ENCODE assay signal across 1 cellular context in the genomic region with DNA sequence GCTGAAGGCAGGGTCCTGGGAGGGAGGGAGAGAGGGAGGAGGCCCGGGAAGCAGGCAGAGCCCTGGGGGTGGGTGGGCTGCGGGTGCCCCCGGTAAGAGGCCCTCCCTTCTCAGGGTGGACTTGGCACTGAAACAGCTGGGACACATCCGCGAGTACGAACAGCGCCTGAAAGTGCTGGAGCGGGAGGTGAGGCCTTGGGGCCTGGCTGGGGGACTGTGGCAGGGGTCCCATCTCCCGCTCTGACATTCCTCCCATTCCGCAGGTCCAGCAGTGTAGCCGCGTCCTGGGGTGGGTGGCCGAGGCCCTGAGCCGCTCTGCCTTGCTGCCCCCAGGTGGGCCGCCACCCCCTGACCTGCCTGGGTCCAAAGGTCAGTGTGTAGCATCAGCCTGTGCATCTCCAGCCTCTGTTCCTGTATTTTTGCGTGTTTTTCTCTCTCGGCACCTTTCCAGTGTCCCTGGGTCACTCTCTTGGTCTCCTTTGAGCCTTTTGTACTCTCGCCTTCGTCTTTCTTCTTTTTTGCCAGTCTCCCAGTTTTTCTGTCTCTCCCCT.
TF ChIP-seq lines count a peak whose summit lies in the region.

No MANE protein-coding gene starts in this region.

TF ChIP-seq in H1, 55 proteins besides CTCF, POLR2A, EP300 and RAD21:
- TF ChIP-seq KDM4A (IDR thresholded peaks at IDR 0.05; ENCODE audit: low read depth, low read length, severe bottlenecking): peak; percentile 7
- peak; percentile 79 for TF ChIP-seq TEAD4 (IDR thresholded peaks at IDR 0.05; ENCODE audit: low read depth, low read length)
- no peak for TF ChIP-seq MAFK (IDR thresholded peaks at IDR 0.05; ENCODE audit: low read depth, low read length)
- no peak for TF ChIP-seq PHF8 (conservative IDR thresholded peaks at IDR 0.05; ENCODE audit: low read depth, low read length)
- TF ChIP-seq SIN3A (conservative IDR thresholded peaks at IDR 0.05 in 1 of 2, IDR thresholded peaks at IDR 0.05 in 1 of 2; ENCODE audit: low read depth in 1 of 2, low read length in 2 of 2): 0 out of 4 replicates have a peak, but pooled peaks of 1 of the 2 experiments have one; percentile 46
- TF ChIP-seq TAF1 (IDR thresholded peaks at IDR 0.05; ENCODE audit: low read depth, low read length): peak; percentile 36; the same call in 1 of the 2 replicates
- no peak for TF ChIP-seq EZH2 (IDR thresholded peaks at IDR 0.05; ENCODE audit: low read depth, low read length, severe bottlenecking)
- no peak for TF ChIP-seq POLR2AphosphoS5 (IDR thresholded peaks at IDR 0.05; ENCODE audit: low read depth, low read length)
